ENCODE assay signal across 9 cellular contexts in the genomic region with DNA sequence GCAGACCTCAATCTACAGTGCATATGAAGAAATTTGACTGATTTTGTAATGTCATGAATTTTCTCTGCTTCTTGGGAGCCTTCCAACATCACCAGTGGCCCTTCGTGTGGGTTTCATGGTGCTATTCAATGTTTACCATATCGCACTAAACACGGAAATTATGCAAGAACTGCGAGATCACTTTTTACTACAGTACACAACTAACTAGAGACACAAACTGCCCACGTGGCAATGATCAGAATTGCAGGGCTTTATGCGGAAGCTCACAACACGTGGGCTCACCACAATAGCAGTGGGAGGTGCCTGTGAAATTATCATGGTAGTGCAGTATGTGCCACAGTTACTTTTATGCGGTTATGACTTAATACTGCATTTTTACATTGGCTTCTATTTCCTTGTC.
DNase-seq lines count a peak whose midpoint lies in the region; ATAC-seq, FAIRE-seq and TF ChIP-seq lines count a peak whose summit lies in the region.
"Had no signal": no experiment of that assay in that cellular context is flagged by ENCODE, and none has a peak within 500 bp of the region (broad histone marks: within the 10 kb centered on the region; RNA-seq: fewer than 3 reads in every experiment).

No MANE protein-coding gene starts in this region.

- H3K9ac ChIP-seq in SK-N-MC (ENCODE audit: insufficient read length) (no peak overlapping the region), K562 (ENCODE audit: insufficient read depth in 1 of 2, low read depth in 2 of 2, low read length in 2 of 2) (no peak overlapping the region)

- CTCF ChIA-PET in K562 (lab: Yijun Ruan, JAX; ENCODE audit: low intra/inter-chr PET ratio), result no interaction called here

- TF ChIP-seq CTCF in K562 (IDR thresholded peaks at IDR 0.05 in 2 of 3, conservative IDR thresholded peaks at IDR 0.05 in 1 of 3; ENCODE audit: insufficient read depth in 2 of 3, low read depth in 1 of 3, low read length in 3 of 3), result peak in 2 of 3 experiments; percentile 5 to 23; a peak in 1 of 6 replicates

- peak; percentile 7 for DNase-seq in HuH-7.5 (ENCODE audit: low spot score)
- DNase-seq in SK-N-MC (ENCODE audit: low read depth, low spot score), result no peak
- DNase-seq in K562 (ENCODE audit: extremely low read depth in 1 of 4, low spot score in 3 of 4), result peak; percentile 22 to 25 (median 22)
- DNase-seq in stimulated activated CD8-positive, alpha-beta memory T cell treated with anti-CD3 and anti-CD28 coated beads, Interleukin-15, amount 100 ng/mL, for 1 hour (ENCODE audit: low read depth), result peak; percentile 7
- DNase-seq in substantia nigra (lab: John Stamatoyannopoulos, UW), result no peak
- DNase-seq in COLO829 (ENCODE audit: low spot score), result no peak
- DNase-seq: kidney had no signal

- H3K79me2 ChIP-seq in K562 (ENCODE audit: control insufficient read depth, insufficient read depth, low read length), result no peaks in the 10 kb centered on the region

- no peak for TF ChIP-seq EP300 in K562 (IDR thresholded peaks at IDR 0.05; ENCODE audit: low read length)

- ATAC-seq in K562 (peak; percentile 84), GM19324 (IDR thresholded peaks at IDR 0.05; ENCODE audit: low FRiP score, unreplicated experiment) (no peak)

- H3K36me3 ChIP-seq in SK-N-MC (ENCODE audit: insufficient read depth, low read length) (no peaks in the 10 kb centered on the region), K562 (ENCODE audit: control insufficient read depth, insufficient read depth, low read length) (no peaks in the 10 kb centered on the region)
- H3K36me3 ChIP-seq: suprapubic skin had no signal

- H3K4me1 ChIP-seq in K562 (replicated peaks in 1 of 2; ENCODE audit: control insufficient read depth in 2 of 2, insufficient read depth in 2 of 2, low read length in 2 of 2), result no peaks in the 10 kb centered on the region

- H3K27me3 ChIP-seq in K562 (ENCODE audit: control insufficient read depth in 2 of 2, insufficient read depth in 2 of 2, low read length in 2 of 2), result peaks cover 0 to 11% of the 10 kb centered on the region in 2 experiments; a peak in 1 of 5 replicates
- H3K27me3 ChIP-seq: suprapubic skin had no signal

- peak overlapping the region; percentile 70 for H2AFZ ChIP-seq in K562 (ENCODE audit: low read depth, low read length)

- no peak overlapping the region for H3K4me2 ChIP-seq in K562 (ENCODE audit: insufficient read depth, low read length)

- intact Hi-C loops in K562 (cut with micrococcal nuclease), result no loop called here

- no peak for TF ChIP-seq RAD21 in K562 (CRISPR knock-in tag; conservative IDR thresholded peaks at IDR 0.05 in 1 of 2, IDR thresholded peaks at IDR 0.05 in 1 of 2)

- no peak for TF ChIP-seq POLR2A in K562 (conservative IDR thresholded peaks at IDR 0.05)

- H3K4me3 ChIP-seq in SK-N-MC (no peak overlapping the region), K562 (no peak overlapping the region)
- H3K4me3 ChIP-seq: suprapubic skin had no signal

- H3K9me1 ChIP-seq in K562 (ENCODE audit: control insufficient read depth, insufficient read depth, low read length), result no peaks in the 10 kb centered on the region

- H3K9me3 ChIP-seq in SK-N-MC (ENCODE audit: low read depth, low read length), result no peaks in the 10 kb centered on the region
- H3K9me3 ChIP-seq in K562 (replicated peaks; ENCODE audit: control insufficient read depth, insufficient read depth, low read depth, low read length), result no peaks in the 10 kb centered on the region
- H3K9me3 ChIP-seq: suprapubic skin had no signal

- peak; percentile 67 for FAIRE-seq in K562 (lab: Jason Lieb, UNC)
- FAIRE-seq: kidney had no signal

- in situ Hi-C loops in K562 (cut with MboI), result no loop called here

- H4K20me1 ChIP-seq in K562 (replicated peaks; ENCODE audit: control insufficient read depth, insufficient read depth, low read length), result no peaks in the 10 kb centered on the region

- H3K27ac ChIP-seq in SK-N-MC (peak overlapping the region; percentile 57; the same call in 1 of the 2 replicates), K562 (ENCODE audit: extremely low read depth, low read depth, low read length) (no peak overlapping the region), substantia nigra (ENCODE audit: low read depth, low read length, poor library complexity, severe bottlenecking) (no peak overlapping the region)
- H3K27ac ChIP-seq: suprapubic skin had no signal

- POLR2A ChIA-PET in K562 (lab: Yijun Ruan, JAX), result interaction anchor here (0.9 kb wide), 1 partner anchor 11 kb away, joined by 3 read pairs; no protein-coding TSS in a partner anchor

- no TSS peak for BruUV-seq in K562 (replicated peaks; lab: Mats Ljungman, UMichigan)

- under 1% methylated on average over 8 of the region's 8 CpGs for WGBS in K562 (ENCODE audit: insufficient coverage, low coverage, missing lambda C conversion rate)

TF ChIP-seq in K562, 482 proteins besides CTCF, POLR2A, EP300 and RAD21 (continues in another document):
- TF ChIP-seq CEBPG (CRISPR knock-in tag; IDR thresholded peaks at IDR 0.05) (no peak), CEBPG (tag; conservative IDR thresholded peaks at IDR 0.05 in 1 of 2, IDR thresholded peaks at IDR 0.05 in 1 of 2) (peak in 1 of 2 experiments; percentile 65; a peak in 1 of 4 replicates), MNT (conservative IDR thresholded peaks at IDR 0.05) (peak in 1 of 2 experiments; percentile 51; a peak in 2 of 4 replicates), PURB (CRISPR knock-in tag; IDR thresholded peaks at IDR 0.05; ENCODE audit: low read depth) (no peak), DACH1 (IDR thresholded peaks at IDR 0.05; ENCODE audit: partially characterized antibody) (no peak), MAX (CRISPR knock-in tag; IDR thresholded peaks at IDR 0.05) (no peak), USF1 (CRISPR knock-in tag; IDR thresholded peaks at IDR 0.05) (peak; percentile 67), HMBOX1 (IDR thresholded peaks at IDR 0.05) (peak; percentile 76), SMARCB1 (IDR thresholded peaks at IDR 0.05; ENCODE audit: insufficient read length, low read depth) (no peak), CREB3L1 (IDR thresholded peaks at IDR 0.05; ENCODE audit: borderline replicate concordance, low read depth) (peak; percentile 47; the same call in 1 of the 2 replicates), L3MBTL2 (IDR thresholded peaks at IDR 0.05) (0 out of 2 replicates have a peak, but pooled peaks have one; percentile 29), EZH2 (IDR thresholded peaks at IDR 0.05; ENCODE audit: borderline replicate concordance, low read depth, low read length) (no peak)

Comparison
In these comparisons a context has a peak if more than half of its experiments do, and no peak if none do; other contexts are left out.
1. DNase-seq: peak in HuH-7.5 (single experiment), K562 (4 of 4) and stimulated activated CD8-positive, alpha-beta memory T cell treated with anti-CD3 and anti-CD28 coated beads, Interleukin-15, amount 100 ng/mL, for 1 hour (single experiment); none in SK-N-MC (single experiment), substantia nigra (0 of 49) and COLO829 (single experiment).